1 cellular context compared by ENCODE assay signal in genomic region chr6:169800668-169801395, GRCh38.
TF ChIP-seq lines count a peak whose summit lies in the region.

No MANE protein-coding gene starts in this region.

TF ChIP-seq in HepG2, 621 proteins besides CTCF, POLR2A, EP300 and RAD21 (continued from another document and continues in another):
- TF ChIP-seq ZBTB43 (CRISPR knock-in tag; conservative IDR thresholded peaks at IDR 0.05) (no peak), ZNF850 (CRISPR knock-in tag; conservative IDR thresholded peaks at IDR 0.05) (no peak), ZNF607 (CRISPR knock-in tag; IDR thresholded peaks at IDR 0.05; ENCODE audit: borderline replicate concordance) (0 out of 2 replicates have a peak, but pooled peaks have one; percentile 34), ZSCAN9 (CRISPR knock-in tag; IDR thresholded peaks at IDR 0.05; ENCODE audit: borderline replicate concordance) (no peak), NFE2L1 (CRISPR knock-in tag; IDR thresholded peaks at IDR 0.05; ENCODE audit: borderline replicate concordance) (peak; percentile 96), TCF12 (IDR thresholded peaks at IDR 0.05) (no peak), TCF12 (CRISPR knock-in tag; IDR thresholded peaks at IDR 0.05) (peak; percentile 36; the same call in 1 of the 2 replicates), KIAA2018 (CRISPR knock-in tag; IDR thresholded peaks at IDR 0.05; ENCODE audit: borderline replicate concordance) (no peak), ZNF552 (CRISPR knock-in tag; IDR thresholded peaks at IDR 0.05; ENCODE audit: borderline replicate concordance) (peak; percentile 25; the same call in 1 of the 2 replicates), ZNF761 (CRISPR knock-in tag; conservative IDR thresholded peaks at IDR 0.05) (peak; percentile 92), ZNF251 (CRISPR knock-in tag; IDR thresholded peaks at IDR 0.05) (0 out of 2 replicates have a peak, but pooled peaks have one; percentile 33), RFX1 (IDR thresholded peaks at IDR 0.05) (no peak), DBP (CRISPR knock-in tag; IDR thresholded peaks at IDR 0.05; ENCODE audit: not compliant biosample characterization) (peak; percentile 69), PAWR (CRISPR knock-in tag; IDR thresholded peaks at IDR 0.05; ENCODE audit: borderline replicate concordance) (no peak), SPEN (CRISPR knock-in tag; IDR thresholded peaks at IDR 0.05; ENCODE audit: low read depth) (peak; percentile 46), MYC (CRISPR knock-in tag; IDR thresholded peaks at IDR 0.05; ENCODE audit: borderline replicate concordance) (peak; percentile 78; the same call in 1 of the 2 replicates), ZNF704 (CRISPR knock-in tag; IDR thresholded peaks at IDR 0.05; ENCODE audit: borderline replicate concordance) (peak; percentile 90; the same call in 1 of the 2 replicates), SNAPC2 (CRISPR knock-in tag; IDR thresholded peaks at IDR 0.05) (0 out of 2 replicates have a peak, but pooled peaks have one; percentile 23), DMAP1 (CRISPR knock-in tag; IDR thresholded peaks at IDR 0.05) (0 out of 2 replicates have a peak, but pooled peaks have one; percentile 26), ZNF713 (CRISPR knock-in tag; IDR thresholded peaks at IDR 0.05) (no peak), ZNF776 (CRISPR knock-in tag; IDR thresholded peaks at IDR 0.05) (no peak), ZNF383 (CRISPR knock-in tag; IDR thresholded peaks at IDR 0.05; ENCODE audit: borderline replicate concordance) (peak; percentile 59; the same call in 1 of the 2 replicates), KAT8 (CRISPR knock-in tag; IDR thresholded peaks at IDR 0.05) (peak; percentile 52), NCOA2 (CRISPR knock-in tag; IDR thresholded peaks at IDR 0.05) (peak; percentile 90), ZNF34 (CRISPR knock-in tag; IDR thresholded peaks at IDR 0.05; ENCODE audit: borderline replicate concordance) (peak; percentile 40; the same call in 1 of the 2 replicates), ZNF282 (IDR thresholded peaks at IDR 0.05; ENCODE audit: partially characterized antibody) (no peak), ZFP36 (IDR thresholded peaks at IDR 0.05; ENCODE audit: borderline replicate concordance, low read depth, low read length, partially characterized antibody) (no peak), ZNF264 (CRISPR knock-in tag; IDR thresholded peaks at IDR 0.05) (peak; percentile 68), MIXL1 (CRISPR knock-in tag; IDR thresholded peaks at IDR 0.05) (no peak), RNF219 (CRISPR knock-in tag; IDR thresholded peaks at IDR 0.05) (no peak), FOXK1 (CRISPR knock-in tag; IDR thresholded peaks at IDR 0.05; ENCODE audit: borderline replicate concordance, low read depth) (peak; percentile 81; the same call in 1 of the 2 replicates), NFE2L2 (IDR thresholded peaks at IDR 0.05; ENCODE audit: low read length) (no peak; the same call in 1 of the 2 replicates), ETS1 (CRISPR knock-in tag; IDR thresholded peaks at IDR 0.05) (peak; percentile 65; the same call in 1 of the 2 replicates), ZNF10 (CRISPR knock-in tag; IDR thresholded peaks at IDR 0.05; ENCODE audit: borderline replicate concordance, low read depth) (no peak), IKZF5 (CRISPR knock-in tag; IDR thresholded peaks at IDR 0.05) (peak; percentile 72), ZNF441 (CRISPR knock-in tag; IDR thresholded peaks at IDR 0.05; ENCODE audit: borderline replicate concordance) (0 out of 2 replicates have a peak, but pooled peaks have one; percentile 56), CEBPG (CRISPR knock-in tag; IDR thresholded peaks at IDR 0.05) (peak; percentile 74), DNMT3B (CRISPR knock-in tag; conservative IDR thresholded peaks at IDR 0.05) (no peak; the same call in 1 of the 2 replicates), DNMT1 (CRISPR knock-in tag; IDR thresholded peaks at IDR 0.05) (no peak; the same call in 1 of the 2 replicates), ZNF121 (CRISPR knock-in tag; IDR thresholded peaks at IDR 0.05) (peak; percentile 60; the same call in 1 of the 2 replicates), NAIF1 (CRISPR knock-in tag; IDR thresholded peaks at IDR 0.05; ENCODE audit: borderline replicate concordance) (no peak), CCAR2 (optimal IDR thresholded peaks at IDR 0.05; ENCODE audit: low read depth, low read length) (peak; percentile 32), ZNF230 (CRISPR knock-in tag; IDR thresholded peaks at IDR 0.05) (peak; percentile 55; the same call in 1 of the 2 replicates), ZNF687 (CRISPR knock-in tag; IDR thresholded peaks at IDR 0.05) (peak; percentile 98)
